In genomic region chr11:111285205-111286079, GRCh38 we compare ENCODE assay signal across 17 cellular contexts. TPM values are rescaled to one million over a fixed set of nuclear protein-coding genes. Genes with fewer than 3 reads are reported as not detected.
"Had no signal": no experiment of that assay in that cellular context is flagged by ENCODE, and none has a peak within 500 bp of the region (broad histone marks: within the 10 kb centered on the region; RNA-seq: fewer than 3 reads in every experiment).

No MANE protein-coding gene starts in this region.

- H3K36me3 Mint-ChIP-seq: activated CD4-positive, alpha-beta memory T cell treated with anti-CD3 and anti-CD28 coated beads for 36 hours; activated naive CD8-positive, alpha-beta T cell; memory B cell had no signal

- H3K9me3 ChIP-seq: heart right ventricle, left ventricle myocardium inferior, ovary, upper lobe of left lung had no signal

- ATAC-seq: esophagus mucosa, heart right ventricle had no signal

- H3K27me3 ChIP-seq: ovary, upper lobe of left lung had no signal

- H3K36me3 ChIP-seq: heart right ventricle, left ventricle myocardium inferior, ovary, upper lobe of left lung had no signal

- H3K27me3 Mint-ChIP-seq: activated CD4-positive, alpha-beta memory T cell treated with anti-CD3 and anti-CD28 coated beads for 36 hours; activated naive CD8-positive, alpha-beta T cell; memory B cell had no signal

- H3K27ac ChIP-seq: heart right ventricle, left ventricle myocardium inferior, ovary, skin epidermis, upper lobe of left lung had no signal

- H3K27ac Mint-ChIP-seq: activated CD4-positive, alpha-beta memory T cell treated with anti-CD3 and anti-CD28 coated beads for 36 hours; activated naive CD8-positive, alpha-beta T cell; memory B cell had no signal

- H3K9me3 Mint-ChIP-seq: activated CD4-positive, alpha-beta memory T cell treated with anti-CD3 and anti-CD28 coated beads for 36 hours; activated T-cell treated with anti-CD3 and anti-CD28 coated beads, Interleukin-2, amount 50 U/mL, for 4 hours; memory B cell; neural crest cell had no signal

- H3K4me3 ChIP-seq: heart right ventricle, left ventricle myocardium inferior, ovary, skin epidermis, upper lobe of left lung had no signal

- DNase-seq: activated CD4-positive, alpha-beta memory T cell treated with anti-CD3 and anti-CD28 coated beads for 36 hours; activated CD4-positive, alpha-beta T cell treated with anti-CD3 and anti-CD28 coated beads for 1 hour; activated gamma-delta T cell; activated T-cell treated with anti-CD3 and anti-CD28 coated beads, Interleukin-2, amount 50 U/mL, for 4 hours; heart right ventricle; islet precursor cell; left ventricle myocardium inferior; ovary; stimulated activated CD4-positive, alpha-beta T cell treated with anti-CD3 and anti-CD28 coated beads, Interleukin-4, amount 100 ng/mL, for 4 hours had no signal

- H3K4me3 Mint-ChIP-seq: activated CD4-positive, alpha-beta memory T cell treated with anti-CD3 and anti-CD28 coated beads for 36 hours; activated naive CD8-positive, alpha-beta T cell; activated T-cell treated with anti-CD3 and anti-CD28 coated beads, Interleukin-2, amount 50 U/mL, for 4 hours; memory B cell; neural crest cell had no signal

RNA-seq across cellular contexts. Expression of gene POU2AF3, which starts 12.9 kb away (rescaled TPM):
- total RNA-seq: activated CD4-positive, alpha-beta memory T cell treated with anti-CD3 and anti-CD28 coated beads for 36 hours; activated T-cell treated with anti-CD3 and anti-CD28 coated beads, Interleukin-2, amount 50 U/mL, for 4 hours; bronchial epithelial cell had no signal

RNA-seq across cellular contexts. Expression of gene POU2AF2, which starts 39.9 kb away (rescaled TPM):
- total RNA-seq: activated CD4-positive, alpha-beta memory T cell treated with anti-CD3 and anti-CD28 coated beads for 36 hours; activated T-cell treated with anti-CD3 and anti-CD28 coated beads, Interleukin-2, amount 50 U/mL, for 4 hours; bronchial epithelial cell; esophagus mucosa; frontal cortex; heart right ventricle; left ventricle myocardium inferior; neural crest cell had no signal
- polyA plus RNA-seq: heart right ventricle had no signal
